Comparison of ENCODE assay signal across 8 cellular contexts in the genomic region with DNA sequence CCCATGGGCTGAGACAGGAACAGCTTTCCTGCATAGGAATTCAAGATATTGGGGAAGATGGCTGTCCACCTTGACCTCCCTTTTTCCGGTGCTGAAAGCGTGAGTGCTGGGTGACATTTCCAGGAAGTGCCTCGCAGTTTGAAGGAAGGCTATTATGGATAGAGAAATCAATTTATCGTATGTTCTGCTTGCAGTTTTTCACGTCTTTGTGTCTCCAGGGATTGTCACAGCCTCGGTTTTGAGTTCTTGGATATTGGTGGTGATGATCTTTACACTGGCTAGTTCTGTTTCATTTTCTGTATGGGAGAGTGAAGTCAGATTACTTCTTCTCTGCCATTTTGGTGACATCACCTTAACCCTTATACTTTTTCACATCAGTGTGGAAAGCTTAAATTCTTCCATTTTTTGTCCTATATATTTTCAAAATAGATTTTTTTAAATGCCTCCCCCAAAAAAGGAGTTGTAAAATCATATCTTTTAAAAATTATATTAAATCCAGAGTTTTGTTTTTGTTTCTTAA.
DNase-seq lines count a peak whose midpoint lies in the region; ATAC-seq and TF ChIP-seq lines count a peak whose summit lies in the region.

No MANE protein-coding gene starts in this region.

- peak overlapping the region; percentile 38 for H3K27ac Mint-ChIP-seq in activated CD4-positive, alpha-beta T cell treated with anti-CD3 and anti-CD28 coated beads, Interleukin-2, amount 10 ng/mL, durations not matched to agents 24 days and 14 days
- peak overlapping the region; percentile 92 for H3K27ac Mint-ChIP-seq in T-helper 2 cell treated with Interferon-gamma antibody and Interleukin-4, amounts not matched to agents 5 μg/mL and 100 μg/mL, for 36 hours

- TF ChIP-seq EP300 in transverse colon (IDR thresholded peaks at IDR 0.05; ENCODE audit: low read depth), result no peak

- H3K4me1 Mint-ChIP-seq in activated CD4-positive, alpha-beta T cell treated with anti-CD3 and anti-CD28 coated beads, Interleukin-2, amount 10 ng/mL, durations not matched to agents 24 days and 14 days, result peaks cover 8% of the 10 kb centered on the region
- H3K4me1 Mint-ChIP-seq in T-helper 2 cell treated with Interferon-gamma antibody and Interleukin-4, amounts not matched to agents 5 μg/mL and 100 μg/mL, for 36 hours (ENCODE audit: low read depth), result peaks cover 8% of the 10 kb centered on the region

- peaks cover 1% of the 10 kb centered on the region for H3K36me3 Mint-ChIP-seq in activated CD4-positive, alpha-beta T cell treated with anti-CD3 and anti-CD28 coated beads, Interleukin-2, amount 10 ng/mL, durations not matched to agents 24 days and 14 days (ENCODE audit: low read depth)
- peaks cover 3% of the 10 kb centered on the region for H3K36me3 Mint-ChIP-seq in T-helper 2 cell treated with Interferon-gamma antibody and Interleukin-4, amounts not matched to agents 5 μg/mL and 100 μg/mL, for 36 hours (ENCODE audit: low read depth)

- no peak for TF ChIP-seq POLR2A in spleen (IDR thresholded peaks at IDR 0.05)
- no peak for TF ChIP-seq POLR2A in transverse colon (IDR thresholded peaks at IDR 0.05)

- in situ Hi-C loops in transverse colon (cut with MboI; ENCODE audit: low pct_ligation_motif_present in 1 of 4, low pct_unique_long_range_greater_than_20kb in 1 of 4, low sequenced_read_pairs in 3 of 4), result loop anchor here in 3 of 4 donors (10.0 to 25.0 kb wide), 5 partner anchors 219 to 552 kb away; a partner anchor contains a TSS

- peaks cover 0 to 21% (median 9%) of the 10 kb centered on the region in 6 donors for H3K4me1 ChIP-seq in spleen
- H3K4me1 ChIP-seq in transverse colon, result no peaks in the 10 kb centered on the region

- H3K36me3 ChIP-seq in spleen, result no peaks in the 10 kb centered on the region
- H3K36me3 ChIP-seq in transverse colon, result no peaks in the 10 kb centered on the region

- H3K27ac ChIP-seq in spleen, result peak overlapping the region in 4 of 8 donors; percentile 24 to 82 (median 60)
- no peak overlapping the region for H3K27ac ChIP-seq in transverse colon

- WGBS in spleen, 5 donors, result 45 to 57% (median 51%) methylated on average over 6 of the region's 6 CpGs
- 49 to 70% methylated on average over 5 to 6 of the region's 6 CpGs for WGBS in transverse colon (ENCODE audit: low coverage in 1 of 2), 2 donors

- H3K4me3 Mint-ChIP-seq in activated CD4-positive, alpha-beta T cell treated with anti-CD3 and anti-CD28 coated beads, Interleukin-2, amount 10 ng/mL, durations not matched to agents 24 days and 14 days, result peak overlapping the region; percentile 68
- H3K4me3 Mint-ChIP-seq in T-helper 2 cell treated with Interferon-gamma antibody and Interleukin-4, amounts not matched to agents 5 μg/mL and 100 μg/mL, for 36 hours, result peak overlapping the region; percentile 85

- peak; percentile 54 for ATAC-seq in HG02798 (IDR thresholded peaks at IDR 0.05; ENCODE audit: poor library complexity, unreplicated experiment)

- H3K9me3 Mint-ChIP-seq in activated CD4-positive, alpha-beta T cell treated with anti-CD3 and anti-CD28 coated beads, Interleukin-2, amount 10 ng/mL, durations not matched to agents 24 days and 14 days, result peaks cover 3% of the 10 kb centered on the region
- H3K9me3 Mint-ChIP-seq in T-helper 2 cell treated with Interferon-gamma antibody and Interleukin-4, amounts not matched to agents 5 μg/mL and 100 μg/mL, for 36 hours, result peaks cover 7% of the 10 kb centered on the region

- H3K27me3 Mint-ChIP-seq in activated CD4-positive, alpha-beta T cell treated with anti-CD3 and anti-CD28 coated beads, Interleukin-2, amount 10 ng/mL, durations not matched to agents 24 days and 14 days, result peaks cover 3% of the 10 kb centered on the region
- H3K27me3 Mint-ChIP-seq in T-helper 2 cell treated with Interferon-gamma antibody and Interleukin-4, amounts not matched to agents 5 μg/mL and 100 μg/mL, for 36 hours (ENCODE audit: low read depth), result peaks cover 6% of the 10 kb centered on the region

- H3K27me3 ChIP-seq in spleen (replicated peaks in 1 of 7) (no peaks in the 10 kb centered on the region), transverse colon (no peaks in the 10 kb centered on the region)

- H3K9me3 ChIP-seq in spleen, result peaks cover 0 to 23% (median 18%) of the 10 kb centered on the region in 8 donors
- H3K9me3 ChIP-seq in transverse colon, result peaks cover 0 to 7% of the 10 kb centered on the region in 2 donors

- H3K4me3 ChIP-seq in spleen (peak overlapping the region in 7 of 8 donors; percentile 15 to 64 (median 37)), transverse colon (peak overlapping the region in 1 of 4 donors; percentile 13)

- intact Hi-C loops in activated CD4-positive, alpha-beta T cell treated with anti-CD3 and anti-CD28 coated beads, Interleukin-2, amount 10 ng/mL, durations not matched to agents 24 days and 14 days (cut with micrococcal nuclease), result loop anchor here (1.0 to 10.0 kb wide), 5 partner anchors 95 to 547 kb away; a partner anchor contains a TSS
- intact Hi-C loops in spleen (cut with DNase I; ENCODE audit: low total_unique reads) (loop anchor here (5.0 to 10.0 kb wide), 2 partner anchors 222 to 389 kb away; no protein-coding TSS in a partner anchor), transverse colon (cut with DNase I; ENCODE audit: low total_unique reads) (loop anchor here (5.0 kb wide), 1 partner anchor 222 kb away; no protein-coding TSS in a partner anchor)

- no peak for DNase-seq in activated CD4-positive, alpha-beta T cell treated with anti-CD3 and anti-CD28 coated beads, Interleukin-2, amount 10 ng/mL, durations not matched to agents 24 days and 14 days
- DNase-seq in activated CD4-positive, alpha-beta T cell treated with anti-CD3 and anti-CD28 coated beads for 48 hours, result no peak
- no peak for DNase-seq in T-helper 2 cell treated with Interferon-gamma antibody and Interleukin-4, amounts not matched to agents 5 μg/mL and 100 μg/mL, for 36 hours (ENCODE audit: low spot score)
- DNase-seq in spleen (no peak), NCI-H82 (lab: John Stamatoyannopoulos, UW) (no peak), NCI-H510A treated with DMSO at 0.1 percent for 48 hours (lab: John Stamatoyannopoulos, UW) (no peak), transverse colon (no peak)

- TF ChIP-seq CTCF in spleen (IDR thresholded peaks at IDR 0.05 in 8 of 11, conservative IDR thresholded peaks at IDR 0.05 in 3 of 11) (no peak), transverse colon (IDR thresholded peaks at IDR 0.05) (no peak)
